Comparison of ENCODE assay signal across 20 cellular contexts in genomic region chr4:39998659-39999345, GRCh38.
"Had no signal": no experiment of that assay in that cellular context is flagged by ENCODE, and none has a peak within 500 bp of the region (broad histone marks: within the 10 kb centered on the region; RNA-seq: fewer than 3 reads in every experiment).

No MANE protein-coding gene starts in this region.

- ATAC-seq: left colon; right lobe of liver; stimulated activated naive B cell treated with anti-CD40 and anti-IgM and Interleukin-4, amounts not matched to agents 10 μg/mL and 1 μg/mL and 100 μg/mL, for 72 hours had no signal

- H3K4me3 ChIP-seq: adrenal gland, right lobe of liver, upper lobe of left lung had no signal

- H3K4me1 ChIP-seq: adrenal gland, parathyroid adenoma, right lobe of liver, upper lobe of left lung had no signal

- H3K36me3 ChIP-seq: adrenal gland, right lobe of liver, upper lobe of left lung had no signal

- H3K4me3 Mint-ChIP-seq: activated CD4-positive, alpha-beta T cell treated with anti-CD3 and anti-CD28 coated beads, Interleukin-2, amount 10 ng/mL, durations not matched to agents 7 days and 5 days; activated naive CD4-positive, alpha-beta T cell treated with anti-CD3 and anti-CD28 coated beads for 36 hours; brain; dendritic cell treated with granulocyte-macrophage colony-stimulating factor and Interleukin-4, amounts not matched to agents 40 ng/mL and 50 ng/mL, for 4 days; memory B cell; neural crest cell; stimulated activated naive B cell treated with anti-CD40 and anti-IgM and Interleukin-4, amounts not matched to agents 10 μg/mL and 1 μg/mL and 100 μg/mL, for 72 hours had no signal

- H3K9me3 Mint-ChIP-seq: activated CD4-positive, alpha-beta T cell treated with anti-CD3 and anti-CD28 coated beads, Interleukin-2, amount 10 ng/mL, durations not matched to agents 7 days and 5 days; activated naive CD4-positive, alpha-beta T cell treated with anti-CD3 and anti-CD28 coated beads for 36 hours; brain; dendritic cell treated with granulocyte-macrophage colony-stimulating factor and Interleukin-4, amounts not matched to agents 40 ng/mL and 50 ng/mL, for 4 days; memory B cell; neural crest cell; stimulated activated naive B cell treated with anti-CD40 and anti-IgM and Interleukin-4, amounts not matched to agents 10 μg/mL and 1 μg/mL and 100 μg/mL, for 72 hours had no signal

- H3K9me3 ChIP-seq: adrenal gland, right lobe of liver, SK-N-SH, upper lobe of left lung had no signal

- H3K4me2 ChIP-seq: SK-N-SH had no signal

- H3K9ac ChIP-seq: parathyroid adenoma, SK-N-SH had no signal

- H3K79me2 ChIP-seq: parathyroid adenoma had no signal

- H3K27me3 ChIP-seq: adrenal gland, right lobe of liver, upper lobe of left lung had no signal

- H3K27ac ChIP-seq: adrenal gland, parathyroid adenoma, right lobe of liver had no signal

- H3K36me3 Mint-ChIP-seq: brain; memory B cell; stimulated activated naive B cell treated with anti-CD40 and anti-IgM and Interleukin-4, amounts not matched to agents 10 μg/mL and 1 μg/mL and 100 μg/mL, for 72 hours had no signal

- H3K27me3 Mint-ChIP-seq: brain; dendritic cell treated with granulocyte-macrophage colony-stimulating factor and Interleukin-4, amounts not matched to agents 40 ng/mL and 50 ng/mL, for 4 days had no signal

- H3K27ac Mint-ChIP-seq: activated CD4-positive, alpha-beta T cell treated with anti-CD3 and anti-CD28 coated beads, Interleukin-2, amount 10 ng/mL, durations not matched to agents 7 days and 5 days; activated naive CD4-positive, alpha-beta T cell treated with anti-CD3 and anti-CD28 coated beads for 36 hours; dendritic cell treated with granulocyte-macrophage colony-stimulating factor and Interleukin-4, amounts not matched to agents 40 ng/mL and 50 ng/mL, for 4 days; memory B cell; stimulated activated naive B cell treated with anti-CD40 and anti-IgM and Interleukin-4, amounts not matched to agents 10 μg/mL and 1 μg/mL and 100 μg/mL, for 72 hours had no signal

- H3K4me1 Mint-ChIP-seq: activated CD4-positive, alpha-beta T cell treated with anti-CD3 and anti-CD28 coated beads, Interleukin-2, amount 10 ng/mL, durations not matched to agents 7 days and 5 days; brain; neural crest cell had no signal

- DNase-seq: activated CD4-positive, alpha-beta T cell treated with anti-CD3 and anti-CD28 coated beads, Interleukin-2, amount 10 ng/mL, durations not matched to agents 7 days and 5 days; activated CD4-positive, CD25-positive, alpha-beta regulatory T cell; activated CD8-positive, alpha-beta memory T cell treated with anti-CD3 and anti-CD28 coated beads for 24 hours; activated naive CD4-positive, alpha-beta T cell treated with anti-CD3 and anti-CD28 coated beads for 36 hours; adrenal gland; cerebellar nuclear complex; glutamatergic neuron; left colon; SK-N-SH; stimulated activated CD4-positive, alpha-beta T cell treated with anti-CD3 and anti-CD28 coated beads, Interleukin-1b, Interleukin-23, amount 100 ng/mL, for 48 hours; stimulated activated naive B cell treated with anti-CD40 and anti-IgM and Interleukin-4, amounts not matched to agents 10 μg/mL and 1 μg/mL and 100 μg/mL, for 72 hours; substantia nigra; T-helper 1 cell; upper lobe of left lung had no signal
